ENCODE assay signal across 17 cellular contexts in the genomic region with DNA sequence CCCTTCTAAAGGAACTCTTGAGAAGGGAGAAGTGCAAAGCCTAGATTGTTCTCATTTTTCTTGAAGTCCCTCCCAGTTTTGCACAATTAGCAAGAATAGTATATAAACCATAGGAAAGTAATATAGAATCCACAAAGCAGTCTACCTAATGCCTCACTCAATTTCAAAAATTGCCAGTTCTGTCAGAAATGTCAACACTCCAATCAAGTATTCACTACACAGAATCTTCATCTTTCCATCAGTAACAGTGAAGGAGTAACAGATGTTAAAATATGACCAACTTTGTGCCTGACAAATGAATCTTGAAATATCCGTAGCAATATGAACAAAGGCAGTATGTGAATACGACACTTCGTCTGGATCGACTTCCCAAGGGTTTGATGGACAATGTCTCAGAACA.
"Had no signal": no experiment of that assay in that cellular context is flagged by ENCODE, and none has a peak within 500 bp of the region (broad histone marks: within the 10 kb centered on the region; RNA-seq: fewer than 3 reads in every experiment).

No MANE protein-coding gene starts in this region.

- H3K27ac ChIP-seq: RWPE1 had no signal

- DNase-seq: KBM-7, MV-4-11, NCI-H1048, NCI-H1105, NCI-H1417, NCI-H1436 treated with DMSO at 0.1 percent for 48 hours, NCI-H1694 treated with DMSO at 0.1 percent for 48 hours, NCI-H1930, NCI-H2081, NCI-H2107, NCI-H2227 treated with DMSO at 0.1 percent for 48 hours, NCI-H524, NCI-H526 treated with DMSO at 0.1 percent for 48 hours, NCI-H774, SHP77, SK-N-SH had no signal

- H3K9me3 ChIP-seq: SK-N-SH had no signal
